ENCODE assay signal across 1 cellular context in genomic region chr13:99956473-99957349, GRCh38.
TF ChIP-seq lines count a peak whose summit lies in the region.

No MANE protein-coding gene starts in this region.

TF ChIP-seq in HepG2, 621 proteins besides CTCF, POLR2A, EP300 and RAD21 (continued from another document and continues in another):
- TF ChIP-seq CERS6 (CRISPR knock-in tag; IDR thresholded peaks at IDR 0.05) (no peak), KLF16 (CRISPR knock-in tag; IDR thresholded peaks at IDR 0.05) (no peak), GATAD2A (CRISPR knock-in tag; IDR thresholded peaks at IDR 0.05) (peak; percentile 76), ZNF264 (CRISPR knock-in tag; IDR thresholded peaks at IDR 0.05) (0 out of 2 replicates have a peak, but pooled peaks have one; percentile 17), ETV5 (CRISPR knock-in tag; IDR thresholded peaks at IDR 0.05; ENCODE audit: borderline replicate concordance) (peak; percentile 49; the same call in 1 of the 2 replicates), ZNF609 (CRISPR knock-in tag; IDR thresholded peaks at IDR 0.05; ENCODE audit: borderline replicate concordance) (peak; percentile 96), ZNF879 (CRISPR knock-in tag; IDR thresholded peaks at IDR 0.05) (no peak), ZHX1 (CRISPR knock-in tag; IDR thresholded peaks at IDR 0.05; ENCODE audit: low read depth) (0 out of 2 replicates have a peak, but pooled peaks have one; percentile 31), SIX1 (CRISPR knock-in tag; IDR thresholded peaks at IDR 0.05; ENCODE audit: borderline replicate concordance) (no peak), HOXA3 (CRISPR knock-in tag; IDR thresholded peaks at IDR 0.05) (peak; percentile 29; the same call in 1 of the 2 replicates), SMARCE1 (IDR thresholded peaks at IDR 0.05; ENCODE audit: borderline replicate concordance) (no peak), ETS1 (CRISPR knock-in tag; IDR thresholded peaks at IDR 0.05) (no peak), PPARG (CRISPR knock-in tag; conservative IDR thresholded peaks at IDR 0.05) (0 out of 2 replicates have a peak, but pooled peaks have one; percentile 39), CAMTA2 (CRISPR knock-in tag; IDR thresholded peaks at IDR 0.05; ENCODE audit: borderline replicate concordance) (no peak), PHF21A (CRISPR knock-in tag; IDR thresholded peaks at IDR 0.05) (peak; percentile 93), LCORL (IDR thresholded peaks at IDR 0.05) (no peak), LCORL (CRISPR knock-in tag; IDR thresholded peaks at IDR 0.05) (peak; percentile 76), ZNF770 (CRISPR knock-in tag; IDR thresholded peaks at IDR 0.05) (no peak), SRY (CRISPR knock-in tag; IDR thresholded peaks at IDR 0.05) (no peak), CREB1 (IDR thresholded peaks at IDR 0.05) (no peak), CREB1 (CRISPR knock-in tag; IDR thresholded peaks at IDR 0.05) (no peak), BATF2 (CRISPR knock-in tag; IDR thresholded peaks at IDR 0.05) (no peak), FOXJ3 (CRISPR knock-in tag; IDR thresholded peaks at IDR 0.05; ENCODE audit: borderline replicate concordance) (peak; percentile 77; the same call in 1 of the 2 replicates), ZNF562 (CRISPR knock-in tag; IDR thresholded peaks at IDR 0.05; ENCODE audit: borderline replicate concordance) (no peak), FOXO1 (CRISPR knock-in tag; IDR thresholded peaks at IDR 0.05) (peak; percentile 60; the same call in 1 of the 2 replicates), TBX2 (CRISPR knock-in tag; IDR thresholded peaks at IDR 0.05; ENCODE audit: borderline replicate concordance) (peak; percentile 78), DZIP1 (CRISPR knock-in tag; IDR thresholded peaks at IDR 0.05) (no peak), NR1H2 (CRISPR knock-in tag; IDR thresholded peaks at IDR 0.05; ENCODE audit: borderline replicate concordance, low read depth) (no peak), GRHL1 (CRISPR knock-in tag; conservative IDR thresholded peaks at IDR 0.05) (no peak), GFI1 (CRISPR knock-in tag; IDR thresholded peaks at IDR 0.05; ENCODE audit: borderline replicate concordance) (peak; percentile 68), PAX8 (CRISPR knock-in tag; IDR thresholded peaks at IDR 0.05; ENCODE audit: borderline replicate concordance) (no peak), RBM39 (IDR thresholded peaks at IDR 0.05; ENCODE audit: low read depth, low read length, poor library complexity, severe bottlenecking) (no peak), TRIM24 (CRISPR knock-in tag; IDR thresholded peaks at IDR 0.05) (no peak), EHMT2 (IDR thresholded peaks at IDR 0.05; ENCODE audit: borderline replicate concordance, low read depth, low read length) (no peak), HMGXB4 (CRISPR knock-in tag; IDR thresholded peaks at IDR 0.05; ENCODE audit: borderline replicate concordance in 1 of 2, low read depth in 1 of 2) (0 out of 4 replicates have a peak, but pooled peaks of 1 of the 2 experiments have one; percentile 39), ZNF574 (CRISPR knock-in tag; IDR thresholded peaks at IDR 0.05) (peak; percentile 45)
